Comparison of ENCODE assay signal across 8 cellular contexts in the genomic region with DNA sequence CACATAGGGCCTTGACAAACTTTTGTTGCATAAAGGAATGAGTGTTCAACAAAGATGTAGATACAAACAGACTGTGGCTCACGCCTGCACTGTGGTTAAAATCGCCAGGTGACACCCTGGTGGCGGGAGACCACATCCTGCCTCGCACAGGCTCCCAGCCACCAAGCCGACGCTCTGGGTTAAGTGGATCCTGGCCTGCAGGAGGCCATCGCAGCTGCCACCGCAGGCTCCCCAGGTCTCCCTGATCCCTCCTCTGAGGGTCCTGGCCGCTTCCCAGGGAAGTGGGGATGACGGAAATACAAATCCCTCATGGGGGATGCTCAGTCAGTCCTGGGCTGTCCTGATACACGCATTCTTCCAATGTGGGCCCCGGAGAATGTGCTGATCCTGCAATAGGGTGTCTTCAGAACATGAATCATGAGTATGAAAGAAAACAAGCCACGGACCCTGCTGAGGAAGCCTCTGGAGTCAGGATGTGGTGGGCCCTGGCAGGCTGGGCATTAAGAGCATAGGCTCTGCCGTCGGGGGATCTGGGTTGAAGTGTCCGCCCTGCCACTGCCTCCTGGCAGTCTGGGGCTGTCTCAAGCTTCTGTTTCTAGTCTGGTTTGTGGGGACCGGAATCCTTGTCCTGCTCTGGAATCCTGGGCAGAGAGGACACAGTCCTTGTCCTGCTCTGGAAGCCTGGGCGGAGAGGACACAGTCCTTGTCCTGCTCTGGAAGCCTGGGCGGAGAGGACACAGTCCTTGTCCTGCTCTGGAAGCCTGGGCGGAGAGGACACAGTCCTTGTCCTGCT. TPM values are rescaled to one million over a fixed set of nuclear protein-coding genes. Genes with fewer than 3 reads are reported as not detected.
A peak's percentile ranks its signal among the peaks of the same experiment; 100 is the strongest.
DNase-seq lines count a peak whose midpoint lies in the region; ATAC-seq and TF ChIP-seq lines count a peak whose summit lies in the region.
"Had no signal": no experiment of that assay in that cellular context is flagged by ENCODE, and none has a peak within 500 bp of the region (broad histone marks: within the 10 kb centered on the region; RNA-seq: fewer than 3 reads in every experiment).

No MANE protein-coding gene starts in this region.

- TF ChIP-seq CTCF in glutamatergic neuron (IDR thresholded peaks at IDR 0.05; ENCODE audit: partially characterized antibody, unreplicated experiment), result no peak

- H3K4me1 Mint-ChIP-seq in activated CD4-positive, alpha-beta T cell treated with anti-CD3 and anti-CD28 coated beads, Interleukin-2, amount 10 ng/mL, durations not matched to agents 24 days and 14 days, result peaks cover 65% of the 10 kb centered on the region
- peaks cover 27 to 30% of the 10 kb centered on the region in 2 donors for H3K4me1 Mint-ChIP-seq in stimulated activated naive B cell treated with anti-CD40 and anti-IgM and Interleukin-4, amounts not matched to agents 10 μg/mL and 1 μg/mL and 100 μg/mL, for 72 hours
- peaks cover 12% of the 10 kb centered on the region for H3K4me1 Mint-ChIP-seq in glutamatergic neuron (ENCODE audit: low read depth, unreplicated experiment)

- peak overlapping the region; percentile 83 for H3K27ac Mint-ChIP-seq in activated CD4-positive, alpha-beta T cell treated with anti-CD3 and anti-CD28 coated beads, Interleukin-2, amount 10 ng/mL, durations not matched to agents 24 days and 14 days
- H3K27ac Mint-ChIP-seq in stimulated activated naive B cell treated with anti-CD40 and anti-IgM and Interleukin-4, amounts not matched to agents 10 μg/mL and 1 μg/mL and 100 μg/mL, for 72 hours, result peak overlapping the region; percentile 43
- no peak overlapping the region for H3K27ac Mint-ChIP-seq in glutamatergic neuron (ENCODE audit: unreplicated experiment)

- H3K4me3 Mint-ChIP-seq in activated CD4-positive, alpha-beta T cell treated with anti-CD3 and anti-CD28 coated beads, Interleukin-2, amount 10 ng/mL, durations not matched to agents 24 days and 14 days, result peak overlapping the region; percentile 78
- H3K4me3 Mint-ChIP-seq in stimulated activated naive B cell treated with anti-CD40 and anti-IgM and Interleukin-4, amounts not matched to agents 10 μg/mL and 1 μg/mL and 100 μg/mL, for 72 hours, result peak overlapping the region in 1 of 2 donors; percentile 5
- no peak overlapping the region for H3K4me3 Mint-ChIP-seq in glutamatergic neuron (ENCODE audit: unreplicated experiment)

- intact Hi-C loops in activated CD4-positive, alpha-beta T cell treated with anti-CD3 and anti-CD28 coated beads, Interleukin-2, amount 10 ng/mL, durations not matched to agents 24 days and 14 days (cut with micrococcal nuclease), result loop anchor here (2.0 to 10.0 kb wide), 2 partner anchors 264 to 576 kb away; a partner anchor contains a TSS

- ATAC-seq in GM19452 (IDR thresholded peaks at IDR 0.05; ENCODE audit: unreplicated experiment), result peak; percentile 98
- ATAC-seq in HG03457 (IDR thresholded peaks at IDR 0.05; ENCODE audit: unreplicated experiment), result peak; percentile 91
- peak; percentile 93 to 94 for ATAC-seq in stimulated activated naive B cell treated with anti-CD40 and anti-IgM and Interleukin-4, amounts not matched to agents 10 μg/mL and 1 μg/mL and 100 μg/mL, for 72 hours (replicated peaks)
- ATAC-seq: right cardiac atrium had no signal

- H3K27me3 Mint-ChIP-seq in activated CD4-positive, alpha-beta T cell treated with anti-CD3 and anti-CD28 coated beads, Interleukin-2, amount 10 ng/mL, durations not matched to agents 24 days and 14 days, result peaks cover 15% of the 10 kb centered on the region
- peaks cover 26 to 43% of the 10 kb centered on the region in 2 donors for H3K27me3 Mint-ChIP-seq in stimulated activated naive B cell treated with anti-CD40 and anti-IgM and Interleukin-4, amounts not matched to agents 10 μg/mL and 1 μg/mL and 100 μg/mL, for 72 hours
- peaks cover 2% of the 10 kb centered on the region for H3K27me3 Mint-ChIP-seq in glutamatergic neuron (ENCODE audit: unreplicated experiment)

- H3K36me3 Mint-ChIP-seq in activated CD4-positive, alpha-beta T cell treated with anti-CD3 and anti-CD28 coated beads, Interleukin-2, amount 10 ng/mL, durations not matched to agents 24 days and 14 days (ENCODE audit: low read depth), result no peaks in the 10 kb centered on the region
- no peaks in the 10 kb centered on the region for H3K36me3 Mint-ChIP-seq in stimulated activated naive B cell treated with anti-CD40 and anti-IgM and Interleukin-4, amounts not matched to agents 10 μg/mL and 1 μg/mL and 100 μg/mL, for 72 hours
- H3K36me3 Mint-ChIP-seq in glutamatergic neuron (ENCODE audit: unreplicated experiment), result no peaks in the 10 kb centered on the region

- DNase-seq in activated CD4-positive, alpha-beta T cell treated with anti-CD3 and anti-CD28 coated beads, Interleukin-2, amount 10 ng/mL, durations not matched to agents 24 days and 14 days, result peak; percentile 94
- DNase-seq in fibroblast of peridontal ligament (ENCODE audit: extremely low read depth) (peak; percentile 47), glutamatergic neuron (no peak), islet precursor cell (no peak)
- peak; percentile 41 for DNase-seq in stimulated activated naive B cell treated with anti-CD40 and anti-IgM and Interleukin-4, amounts not matched to agents 10 μg/mL and 1 μg/mL and 100 μg/mL, for 72 hours

- no peaks in the 10 kb centered on the region for H3K9me3 Mint-ChIP-seq in activated CD4-positive, alpha-beta T cell treated with anti-CD3 and anti-CD28 coated beads, Interleukin-2, amount 10 ng/mL, durations not matched to agents 24 days and 14 days
- H3K9me3 Mint-ChIP-seq in stimulated activated naive B cell treated with anti-CD40 and anti-IgM and Interleukin-4, amounts not matched to agents 10 μg/mL and 1 μg/mL and 100 μg/mL, for 72 hours, result no peaks in the 10 kb centered on the region
- peaks cover 11% of the 10 kb centered on the region for H3K9me3 Mint-ChIP-seq in glutamatergic neuron (ENCODE audit: unreplicated experiment)

RNA-seq across cellular contexts. Expression of a gene that starts 53.5 kb away (rescaled TPM):
- total RNA-seq in activated CD4-positive, alpha-beta T cell treated with anti-CD3 and anti-CD28 coated beads, Interleukin-2, amount 10 ng/mL, durations not matched to agents 24 days and 14 days, result 3.0 and 4.8 TPM in 2 replicates
- 7.0 TPM for total RNA-seq in glutamatergic neuron (ENCODE audit: unreplicated experiment)

Comparison
In these comparisons a context has a peak if more than half of its experiments do, and no peak if none do; other contexts are left out.
1. DNase-seq: peak in activated CD4-positive, alpha-beta T cell treated with anti-CD3 and anti-CD28 coated beads, Interleukin-2, amount 10 ng/mL, durations not matched to agents 24 days and 14 days (single experiment), fibroblast of peridontal ligament (single experiment) and stimulated activated naive B cell treated with anti-CD40 and anti-IgM and Interleukin-4, amounts not matched to agents 10 μg/mL and 1 μg/mL and 100 μg/mL, for 72 hours (single experiment); none in glutamatergic neuron (single experiment) and islet precursor cell (single experiment).
2. Peak in every context shown above with its lines, with median percentiles within 50 percentile points of each other: ATAC-seq.